In the genomic region with DNA sequence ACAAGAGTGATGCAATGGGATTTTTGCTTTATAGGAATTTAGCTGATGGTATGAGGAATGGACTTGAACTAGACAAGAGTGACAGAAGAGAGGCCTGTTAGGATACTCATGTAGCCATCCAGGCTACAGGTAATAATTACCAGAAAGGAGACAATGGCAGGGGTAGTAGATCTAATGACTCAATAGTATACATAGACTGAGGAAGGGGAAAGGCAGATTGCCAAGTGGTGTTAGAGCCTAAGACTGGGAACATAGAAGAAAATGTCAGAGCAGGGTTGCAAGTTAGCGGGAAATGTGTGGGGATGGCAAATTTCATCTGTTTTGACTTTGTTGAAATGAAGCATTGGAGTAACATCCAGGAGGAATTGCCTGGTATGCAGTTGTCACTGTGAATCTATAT, we compare ENCODE assay signal across 18 cellular contexts.
A peak's percentile ranks its signal among the peaks of the same experiment; 100 is the strongest.
DNase-seq lines count a peak whose midpoint lies in the region; ATAC-seq and TF ChIP-seq lines count a peak whose summit lies in the region.
"Had no signal": no experiment of that assay in that cellular context is flagged by ENCODE, and none has a peak within 500 bp of the region (broad histone marks: within the 10 kb centered on the region; RNA-seq: fewer than 3 reads in every experiment).

No MANE protein-coding gene starts in this region.

- CTCF ChIA-PET in CD4-positive, alpha-beta memory T cell (lab: Charles Lee; ENCODE audit: partially characterized antibody): interaction anchor here (1.6 to 3.5 kb wide), 3 partner anchors 13 to 28 kb away, joined by 6 to 15 read pairs (median 7); no protein-coding TSS in a partner anchor
- CTCF ChIA-PET in CD8-positive, alpha-beta memory T cell (lab: Charles Lee): interaction anchor here (1.5 kb wide), 1 partner anchor 10 kb away, joined by 3 read pairs; no protein-coding TSS in a partner anchor
- CTCF ChIA-PET in WTC11 (lab: Charles Lee): no interaction called here
- CTCF ChIA-PET in A673 (lab: Charles Lee): no interaction called here

- no peak for DNase-seq in CD4-positive, alpha-beta memory T cell
- no peak for DNase-seq in CD8-positive, alpha-beta memory T cell
- no peak for DNase-seq in WTC11 (ENCODE audit: low spot score)
- DNase-seq in midbrain (lab: John Stamatoyannopoulos, UW): peak; percentile 4
- no peak for DNase-seq in NCI-H1092 (lab: John Stamatoyannopoulos, UW)
- no peak for DNase-seq in A673 (ENCODE audit: low spot score)
- DNase-seq: CD4-positive, CD25-positive, alpha-beta regulatory T cell; DMS79 treated with DMSO at 0.1 percent for 48 hours; MV-4-11; NCI-H1417 treated with DMSO at 0.1 percent for 48 hours; NCI-H2029; NCI-H2171; NCI-H446 treated with DMSO at 0.1 percent for 48 hours; NCI-H774 had no signal

- no peak overlapping the region for H3K27ac ChIP-seq in CD4-positive, alpha-beta memory T cell (ENCODE audit: low read depth, low read length)
- no peak overlapping the region for H3K27ac ChIP-seq in CD8-positive, alpha-beta memory T cell (ENCODE audit: low read depth, low read length)
- H3K27ac ChIP-seq in A673 (ENCODE audit: low read depth, low read length, poor library complexity, severe bottlenecking): no peak overlapping the region

- no TSS peak for BruUV-seq in A673 (replicated peaks; lab: Mats Ljungman, UMichigan)

- H3K27me3 Mint-ChIP-seq in CD4-positive, alpha-beta memory T cell: no peaks in the 10 kb centered on the region
- no peaks in the 10 kb centered on the region for H3K27me3 Mint-ChIP-seq in CD8-positive, alpha-beta memory T cell
- H3K27me3 Mint-ChIP-seq in WTC11 (ENCODE audit: low read depth): no peaks in the 10 kb centered on the region
- H3K27me3 Mint-ChIP-seq: B cell; CD4-positive, CD25-positive, alpha-beta regulatory T cell had no signal

- peaks cover 30% of the 10 kb centered on the region for H3K36me3 ChIP-seq in CD4-positive, alpha-beta memory T cell (ENCODE audit: insufficient read depth, low read length)
- H3K36me3 ChIP-seq in CD8-positive, alpha-beta memory T cell (ENCODE audit: insufficient read depth, low read length): peaks cover 10% of the 10 kb centered on the region
- no peaks in the 10 kb centered on the region for H3K36me3 ChIP-seq in A673 (ENCODE audit: insufficient read depth, low read length, poor library complexity, severe bottlenecking)
- H3K36me3 ChIP-seq: HAP-1 had no signal

- no peak overlapping the region for H3K4me3 ChIP-seq in CD4-positive, alpha-beta memory T cell (ENCODE audit: low read length in 2 of 2)
- H3K4me3 ChIP-seq in CD8-positive, alpha-beta memory T cell (ENCODE audit: low read length): no peak overlapping the region
- no peak overlapping the region for H3K4me3 ChIP-seq in A673 (ENCODE audit: low read depth, low read length, poor library complexity, severe bottlenecking)
- H3K4me3 ChIP-seq: HAP-1 had no signal

- H3K4me1 Mint-ChIP-seq in CD4-positive, alpha-beta memory T cell: peaks cover 25 to 35% (median 32%) of the 10 kb centered on the region in 4 donors
- peaks cover 39 to 55% (median 52%) of the 10 kb centered on the region in 3 donors for H3K4me1 Mint-ChIP-seq in CD8-positive, alpha-beta memory T cell
- peaks cover 34% of the 10 kb centered on the region for H3K4me1 Mint-ChIP-seq in WTC11

- no peaks in the 10 kb centered on the region for H3K9me3 ChIP-seq in CD4-positive, alpha-beta memory T cell (ENCODE audit: control insufficient read depth in 1 of 2, low read length in 2 of 2)
- H3K9me3 ChIP-seq in CD8-positive, alpha-beta memory T cell (ENCODE audit: low read length): no peaks in the 10 kb centered on the region
- H3K9me3 ChIP-seq in A673 (ENCODE audit: low read depth, low read length, poor library complexity, severe bottlenecking): no peaks in the 10 kb centered on the region
- H3K9me3 ChIP-seq: HAP-1 had no signal

- H3K9me3 Mint-ChIP-seq in CD4-positive, alpha-beta memory T cell: no peaks in the 10 kb centered on the region
- H3K9me3 Mint-ChIP-seq in CD8-positive, alpha-beta memory T cell: no peaks in the 10 kb centered on the region
- H3K9me3 Mint-ChIP-seq in WTC11: no peaks in the 10 kb centered on the region
- H3K9me3 Mint-ChIP-seq: CD4-positive, CD25-positive, alpha-beta regulatory T cell had no signal

- POLR2A ChIA-PET in CD4-positive, alpha-beta memory T cell (lab: Charles Lee; ENCODE audit: partially characterized antibody): no interaction called here
- POLR2A ChIA-PET in CD8-positive, alpha-beta memory T cell (lab: Charles Lee): no interaction called here
- POLR2A ChIA-PET in WTC11 (lab: Charles Lee) (no interaction called here), A673 (lab: Charles Lee; ENCODE audit: low non-redundant PET) (no interaction called here)

- H3K4me1 ChIP-seq in CD4-positive, alpha-beta memory T cell (ENCODE audit: insufficient read depth, low read length): peaks cover 27% of the 10 kb centered on the region
- H3K4me1 ChIP-seq in CD8-positive, alpha-beta memory T cell (ENCODE audit: insufficient read depth, low read length): peaks cover 27% of the 10 kb centered on the region
- H3K4me1 ChIP-seq in A673 (ENCODE audit: insufficient read depth, low read length, poor library complexity, severe bottlenecking): peaks cover 21% of the 10 kb centered on the region

- no peaks in the 10 kb centered on the region for H3K27me3 ChIP-seq in CD4-positive, alpha-beta memory T cell (ENCODE audit: insufficient read depth, low read length)
- H3K27me3 ChIP-seq in CD8-positive, alpha-beta memory T cell (ENCODE audit: insufficient read depth, low read length, poor library complexity, severe bottlenecking): no peaks in the 10 kb centered on the region
- no peaks in the 10 kb centered on the region for H3K27me3 ChIP-seq in A673 (replicated peaks; ENCODE audit: insufficient read depth, low read depth, low read length, poor library complexity)

- ATAC-seq in WTC11 (no peak), HG02884 (IDR thresholded peaks at IDR 0.05; ENCODE audit: unreplicated experiment) (no peak)
- ATAC-seq: Panc1 had no signal

- no peak for TF ChIP-seq CTCF in WTC11 (IDR thresholded peaks at IDR 0.05)
- TF ChIP-seq CTCF in A673 (conservative IDR thresholded peaks at IDR 0.05; ENCODE audit: low read depth, low read length): no peak

- peak overlapping the region in 1 of 8 donors; percentile 2 for H3K4me3 Mint-ChIP-seq in CD4-positive, alpha-beta memory T cell
- peak overlapping the region in 1 of 7 donors; percentile 18 for H3K4me3 Mint-ChIP-seq in CD8-positive, alpha-beta memory T cell
- no peak overlapping the region for H3K4me3 Mint-ChIP-seq in WTC11
- H3K4me3 Mint-ChIP-seq: B cell had no signal

- H3K27ac Mint-ChIP-seq in CD4-positive, alpha-beta memory T cell: peak overlapping the region in 4 of 7 donors; percentile 0 to 12 (median 4)
- peak overlapping the region in 5 of 8 donors; percentile 2 to 33 (median 4) for H3K27ac Mint-ChIP-seq in CD8-positive, alpha-beta memory T cell
- peak overlapping the region; percentile 4; the same call in 1 of the 2 replicates for H3K27ac Mint-ChIP-seq in WTC11
- H3K27ac Mint-ChIP-seq: B cell had no signal

- peaks cover 11 to 30% of the 10 kb centered on the region in 2 donors for H3K36me3 Mint-ChIP-seq in CD4-positive, alpha-beta memory T cell
- H3K36me3 Mint-ChIP-seq in CD8-positive, alpha-beta memory T cell: peaks cover 0 to 36% (median 8%) of the 10 kb centered on the region in 3 donors
- H3K36me3 Mint-ChIP-seq in WTC11: peaks cover 22% of the 10 kb centered on the region

- intact Hi-C loops in CD4-positive, alpha-beta memory T cell (cut with micrococcal nuclease): loop anchor here (5.0 to 10.0 kb wide), 3 partner anchors 164 to 1052 kb away; no protein-coding TSS in a partner anchor
- intact Hi-C loops in A673 (cut with micrococcal nuclease; ENCODE audit: unreplicated experiment): loop anchor here (5.0 to 10.0 kb wide), 4 partner anchors 363 to 1307 kb away; no protein-coding TSS in a partner anchor

TF ChIP-seq in WTC11, 78 proteins besides CTCF, POLR2A, EP300 and RAD21 (continues in another document):
- TF ChIP-seq, protein P1, sequence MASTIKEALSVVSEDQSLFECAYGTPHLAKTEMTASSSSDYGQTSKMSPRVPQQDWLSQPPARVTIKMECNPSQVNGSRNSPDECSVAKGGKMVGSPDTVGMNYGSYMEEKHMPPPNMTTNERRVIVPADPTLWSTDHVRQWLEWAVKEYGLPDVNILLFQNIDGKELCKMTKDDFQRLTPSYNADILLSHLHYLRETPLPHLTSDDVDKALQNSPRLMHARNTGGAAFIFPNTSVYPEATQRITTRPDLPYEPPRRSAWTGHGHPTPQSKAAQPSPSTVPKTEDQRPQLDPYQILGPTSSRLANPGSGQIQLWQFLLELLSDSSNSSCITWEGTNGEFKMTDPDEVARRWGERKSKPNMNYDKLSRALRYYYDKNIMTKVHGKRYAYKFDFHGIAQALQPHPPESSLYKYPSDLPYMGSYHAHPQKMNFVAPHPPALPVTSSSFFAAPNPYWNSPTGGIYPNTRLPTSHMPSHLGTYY (CRISPR knock-in tag; IDR thresholded peaks at IDR 0.05): no peak
- TF ChIP-seq, protein P2, sequence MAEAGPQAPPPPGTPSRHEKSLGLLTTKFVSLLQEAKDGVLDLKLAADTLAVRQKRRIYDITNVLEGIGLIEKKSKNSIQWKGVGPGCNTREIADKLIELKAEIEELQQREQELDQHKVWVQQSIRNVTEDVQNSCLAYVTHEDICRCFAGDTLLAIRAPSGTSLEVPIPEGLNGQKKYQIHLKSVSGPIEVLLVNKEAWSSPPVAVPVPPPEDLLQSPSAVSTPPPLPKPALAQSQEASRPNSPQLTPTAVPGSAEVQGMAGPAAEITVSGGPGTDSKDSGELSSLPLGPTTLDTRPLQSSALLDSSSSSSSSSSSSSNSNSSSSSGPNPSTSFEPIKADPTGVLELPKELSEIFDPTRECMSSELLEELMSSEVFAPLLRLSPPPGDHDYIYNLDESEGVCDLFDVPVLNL (CRISPR knock-in tag; IDR thresholded peaks at IDR 0.05; ENCODE audit: borderline replicate concordance, low read depth): no peak
- TF ChIP-seq, protein P3, sequence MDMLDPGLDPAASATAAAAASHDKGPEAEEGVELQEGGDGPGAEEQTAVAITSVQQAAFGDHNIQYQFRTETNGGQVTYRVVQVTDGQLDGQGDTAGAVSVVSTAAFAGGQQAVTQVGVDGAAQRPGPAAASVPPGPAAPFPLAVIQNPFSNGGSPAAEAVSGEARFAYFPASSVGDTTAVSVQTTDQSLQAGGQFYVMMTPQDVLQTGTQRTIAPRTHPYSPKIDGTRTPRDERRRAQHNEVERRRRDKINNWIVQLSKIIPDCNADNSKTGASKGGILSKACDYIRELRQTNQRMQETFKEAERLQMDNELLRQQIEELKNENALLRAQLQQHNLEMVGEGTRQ (CRISPR knock-in tag; IDR thresholded peaks at IDR 0.05): no peak

Comparison
In these comparisons a context has a peak if more than half of its experiments do, and no peak if none do; other contexts are left out.
1. CTCF ChIA-PET loops: an anchor here in CD4-positive, alpha-beta memory T cell (1.6 to 3.5 kb wide) and CD8-positive, alpha-beta memory T cell (1.5 kb wide); none called in WTC11 and A673.